ENCODE assay signal across 9 cellular contexts in the genomic region with DNA sequence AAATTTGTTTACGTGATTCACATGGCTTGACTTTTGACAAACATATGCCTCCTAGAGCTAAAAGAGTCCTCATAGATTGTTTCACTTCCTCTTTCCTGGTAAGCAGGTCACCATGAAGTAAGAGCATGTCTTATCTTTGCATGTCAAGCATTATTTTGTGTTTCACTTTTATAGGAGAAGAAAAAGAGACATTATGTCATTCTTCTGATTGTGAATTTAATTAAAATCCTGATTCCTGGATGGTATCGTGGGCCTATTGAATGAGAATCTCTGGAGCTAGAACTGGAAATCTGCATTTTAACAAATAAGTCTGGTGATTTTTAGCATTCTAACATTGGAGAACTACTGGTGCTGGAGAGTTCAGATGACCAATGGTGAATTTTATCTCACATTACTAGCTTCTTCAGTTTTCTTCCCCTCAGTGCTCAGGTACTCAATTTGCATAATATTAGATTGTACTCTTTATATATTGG.
DNase-seq lines count a peak whose midpoint lies in the region; ATAC-seq and TF ChIP-seq lines count a peak whose summit lies in the region.
"Had no signal": no experiment of that assay in that cellular context is flagged by ENCODE, and none has a peak within 500 bp of the region (broad histone marks: within the 10 kb centered on the region; RNA-seq: fewer than 3 reads in every experiment).

No MANE protein-coding gene starts in this region.

- DNase-seq in GM12864 (ENCODE audit: low read depth) (peak; percentile 89), GM20000 (ENCODE audit: low spot score) (peak; percentile 82), NCI-H748 treated with DMSO at 0.1 percent for 48 hours (lab: John Stamatoyannopoulos, UW) (no peak), SJCRH30 (no peak)
- DNase-seq in activated naive CD8-positive, alpha-beta T cell treated with anti-CD3 and anti-CD28 coated beads, Interleukin-2, amount 10 ng/mL, durations not matched to agents 7 days and 5 days: no peak
- DNase-seq in activated CD4-positive, alpha-beta memory T cell treated with anti-CD3 and anti-CD28 coated beads for 36 hours: no peak
- DNase-seq in activated CD8-positive, alpha-beta memory T cell treated with anti-CD3 and anti-CD28 coated beads, Interleukin-2, amount 10 ng/mL, durations not matched to agents 7 days and 5 days: no peak
- DNase-seq: mammary epithelial cell had no signal

- ATAC-seq in HG03342 (IDR thresholded peaks at IDR 0.05; ENCODE audit: unreplicated experiment): peak; percentile 98
- ATAC-seq in activated naive CD8-positive, alpha-beta T cell treated with anti-CD3 and anti-CD28 coated beads, Interleukin-2, amount 10 ng/mL, durations not matched to agents 7 days and 5 days (ENCODE audit: low read depth): no peak
- no peak for ATAC-seq in activated CD8-positive, alpha-beta memory T cell treated with anti-CD3 and anti-CD28 coated beads, Interleukin-2, amount 10 ng/mL, durations not matched to agents 7 days and 5 days

- H3K27me3 Mint-ChIP-seq in activated naive CD8-positive, alpha-beta T cell treated with anti-CD3 and anti-CD28 coated beads, Interleukin-2, amount 10 ng/mL, durations not matched to agents 7 days and 5 days: no peaks in the 10 kb centered on the region
- H3K27me3 Mint-ChIP-seq in activated CD4-positive, alpha-beta memory T cell treated with anti-CD3 and anti-CD28 coated beads for 36 hours: no peaks in the 10 kb centered on the region
- H3K27me3 Mint-ChIP-seq in activated CD8-positive, alpha-beta memory T cell treated with anti-CD3 and anti-CD28 coated beads, Interleukin-2, amount 10 ng/mL, durations not matched to agents 7 days and 5 days: no peaks in the 10 kb centered on the region

- peak overlapping the region; percentile 25 for H3K27ac Mint-ChIP-seq in activated naive CD8-positive, alpha-beta T cell treated with anti-CD3 and anti-CD28 coated beads, Interleukin-2, amount 10 ng/mL, durations not matched to agents 7 days and 5 days
- H3K27ac Mint-ChIP-seq in activated CD4-positive, alpha-beta memory T cell treated with anti-CD3 and anti-CD28 coated beads for 36 hours: no peak overlapping the region
- no peak overlapping the region for H3K27ac Mint-ChIP-seq in activated CD8-positive, alpha-beta memory T cell treated with anti-CD3 and anti-CD28 coated beads, Interleukin-2, amount 10 ng/mL, durations not matched to agents 7 days and 5 days

- intact Hi-C loops in activated CD4-positive, alpha-beta memory T cell treated with anti-CD3 and anti-CD28 coated beads for 36 hours (cut with micrococcal nuclease): no loop called here

- H3K4me1 ChIP-seq in SJCRH30: no peaks in the 10 kb centered on the region

- no peaks in the 10 kb centered on the region for H3K27me3 ChIP-seq in SJCRH30

- no peak for TF ChIP-seq CTCF in GM12864 (IDR thresholded peaks at IDR 0.05; ENCODE audit: low read depth, low read length, missing control alignments)
- TF ChIP-seq CTCF in GM20000 (IDR thresholded peaks at IDR 0.05; ENCODE audit: extremely low read depth, missing control alignments): no peak

- H3K4me3 ChIP-seq in GM12864 (ENCODE audit: low read depth, low read length) (peak overlapping the region; percentile 54), SJCRH30 (no peak overlapping the region)

- H3K27ac ChIP-seq in SJCRH30: no peak overlapping the region

- no peaks in the 10 kb centered on the region for H3K9me3 ChIP-seq in SJCRH30 (replicated peaks)

- POLR2A ChIA-PET in activated naive CD8-positive, alpha-beta T cell treated with anti-CD3 and anti-CD28 coated beads, Interleukin-2, amount 10 ng/mL, durations not matched to agents 7 days and 5 days (lab: Charles Lee): no interaction called here
- POLR2A ChIA-PET in activated CD4-positive, alpha-beta memory T cell treated with anti-CD3 and anti-CD28 coated beads for 36 hours (lab: Charles Lee): no interaction called here

- CTCF ChIA-PET in activated CD4-positive, alpha-beta memory T cell treated with anti-CD3 and anti-CD28 coated beads for 36 hours (lab: Charles Lee): no interaction called here
- CTCF ChIA-PET in activated CD8-positive, alpha-beta memory T cell treated with anti-CD3 and anti-CD28 coated beads, Interleukin-2, amount 10 ng/mL, durations not matched to agents 7 days and 5 days (lab: Charles Lee): no interaction called here

- H3K4me3 Mint-ChIP-seq in activated naive CD8-positive, alpha-beta T cell treated with anti-CD3 and anti-CD28 coated beads, Interleukin-2, amount 10 ng/mL, durations not matched to agents 7 days and 5 days: peak overlapping the region; percentile 11
- no peak overlapping the region for H3K4me3 Mint-ChIP-seq in activated CD4-positive, alpha-beta memory T cell treated with anti-CD3 and anti-CD28 coated beads for 36 hours
- H3K4me3 Mint-ChIP-seq in activated CD8-positive, alpha-beta memory T cell treated with anti-CD3 and anti-CD28 coated beads, Interleukin-2, amount 10 ng/mL, durations not matched to agents 7 days and 5 days: no peak overlapping the region

- no peaks in the 10 kb centered on the region for H3K36me3 ChIP-seq in SJCRH30

- peaks cover 3% of the 10 kb centered on the region for H3K36me3 Mint-ChIP-seq in activated naive CD8-positive, alpha-beta T cell treated with anti-CD3 and anti-CD28 coated beads, Interleukin-2, amount 10 ng/mL, durations not matched to agents 7 days and 5 days
- no peaks in the 10 kb centered on the region for H3K36me3 Mint-ChIP-seq in activated CD4-positive, alpha-beta memory T cell treated with anti-CD3 and anti-CD28 coated beads for 36 hours
- no peaks in the 10 kb centered on the region for H3K36me3 Mint-ChIP-seq in activated CD8-positive, alpha-beta memory T cell treated with anti-CD3 and anti-CD28 coated beads, Interleukin-2, amount 10 ng/mL, durations not matched to agents 7 days and 5 days

- peaks cover 2% of the 10 kb centered on the region for H3K9me3 Mint-ChIP-seq in activated naive CD8-positive, alpha-beta T cell treated with anti-CD3 and anti-CD28 coated beads, Interleukin-2, amount 10 ng/mL, durations not matched to agents 7 days and 5 days
- H3K9me3 Mint-ChIP-seq in activated CD4-positive, alpha-beta memory T cell treated with anti-CD3 and anti-CD28 coated beads for 36 hours: no peaks in the 10 kb centered on the region
- H3K9me3 Mint-ChIP-seq in activated CD8-positive, alpha-beta memory T cell treated with anti-CD3 and anti-CD28 coated beads, Interleukin-2, amount 10 ng/mL, durations not matched to agents 7 days and 5 days (ENCODE audit: low read depth): peaks cover under 1% of the 10 kb centered on the region

- H3K4me1 Mint-ChIP-seq in activated naive CD8-positive, alpha-beta T cell treated with anti-CD3 and anti-CD28 coated beads, Interleukin-2, amount 10 ng/mL, durations not matched to agents 7 days and 5 days: peaks cover 8% of the 10 kb centered on the region
- peaks cover 9% of the 10 kb centered on the region for H3K4me1 Mint-ChIP-seq in activated CD4-positive, alpha-beta memory T cell treated with anti-CD3 and anti-CD28 coated beads for 36 hours (ENCODE audit: low read depth)
- H3K4me1 Mint-ChIP-seq in activated CD8-positive, alpha-beta memory T cell treated with anti-CD3 and anti-CD28 coated beads, Interleukin-2, amount 10 ng/mL, durations not matched to agents 7 days and 5 days: peaks cover 6% of the 10 kb centered on the region

Comparison
In these comparisons a context has a peak if more than half of its experiments do, and no peak if none do; other contexts are left out.
1. DNase-seq: peak in GM12864 (single experiment) and GM20000 (single experiment); none in activated naive CD8-positive, alpha-beta T cell treated with anti-CD3 and anti-CD28 coated beads, Interleukin-2, amount 10 ng/mL, durations not matched to agents 7 days and 5 days (single experiment), NCI-H748 treated with DMSO at 0.1 percent for 48 hours (single experiment), activated CD4-positive, alpha-beta memory T cell treated with anti-CD3 and anti-CD28 coated beads for 36 hours (single experiment), activated CD8-positive, alpha-beta memory T cell treated with anti-CD3 and anti-CD28 coated beads, Interleukin-2, amount 10 ng/mL, durations not matched to agents 7 days and 5 days (single experiment) and SJCRH30 (0 of 2).